ENCODE assay signal across 11 cellular contexts in the genomic region with DNA sequence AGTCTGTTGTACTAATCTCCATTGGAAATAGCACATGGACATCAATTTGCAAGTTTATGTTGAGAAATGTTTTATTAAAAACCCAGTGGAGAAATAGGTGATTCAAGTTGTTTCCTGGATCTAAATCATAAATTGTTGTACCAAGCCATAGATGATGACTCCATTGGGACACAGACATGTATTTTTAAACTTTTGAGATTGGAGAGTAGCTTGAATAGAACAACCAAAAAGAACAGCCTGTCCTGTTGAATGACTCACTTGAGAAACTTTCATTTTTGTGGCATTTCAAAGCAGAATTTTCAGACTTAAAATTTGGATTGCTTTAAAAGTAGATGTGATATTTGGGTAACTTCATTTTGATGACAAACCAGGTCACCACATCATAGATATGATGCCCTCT.
"Had no signal": no experiment of that assay in that cellular context is flagged by ENCODE, and none has a peak within 500 bp of the region (broad histone marks: within the 10 kb centered on the region; RNA-seq: fewer than 3 reads in every experiment).

No MANE protein-coding gene starts in this region.

- H3K4me1 ChIP-seq: prostate gland, stomach, upper lobe of left lung had no signal

- H3K4me3 ChIP-seq: lung, prostate gland, stomach, upper lobe of left lung had no signal

- DNase-seq: activated CD4-positive, alpha-beta T cell treated with anti-CD3 and anti-CD28 coated beads, Interleukin-2, amount 50 U/mL, for 48 hours; activated CD8-positive, alpha-beta memory T cell treated with anti-CD3 and anti-CD28 coated beads, Interleukin-2, amount 10 ng/mL, durations not matched to agents 7 days and 5 days; activated effector memory CD4-positive, alpha-beta T cell treated with Interleukin-2 at 50 U/mL for 16 hours; activated T-cell treated with anti-CD3 and anti-CD28 coated beads, Interleukin-2, amount 50 U/mL, for 24 hours; hippocampal formation; occipital lobe; small intestine; stomach; upper lobe of left lung had no signal

- H3K27ac ChIP-seq: prostate gland, upper lobe of left lung had no signal

- H3K27me3 ChIP-seq: upper lobe of left lung had no signal

- H3K9me3 ChIP-seq: prostate gland, stomach, upper lobe of left lung had no signal

- H3K36me3 ChIP-seq: prostate gland, stomach, upper lobe of left lung had no signal
